Comparison of ENCODE assay signal across 22 cellular contexts in genomic region chr11:100469835-100470234, GRCh38.
"Had no signal": no experiment of that assay in that cellular context is flagged by ENCODE, and none has a peak within 500 bp of the region (broad histone marks: within the 10 kb centered on the region; RNA-seq: fewer than 3 reads in every experiment).

No MANE protein-coding gene starts in this region.

- H3K36me3 ChIP-seq: breast epithelium, esophagus muscularis mucosa, neural progenitor cell, thoracic aorta, vagina had no signal

- H3K9me3 ChIP-seq: esophagus muscularis mucosa, psoas muscle, thoracic aorta, vagina had no signal

- H3K79me2 ChIP-seq: parathyroid adenoma had no signal

- ATAC-seq: activated CD4-positive, alpha-beta T cell treated with anti-CD3 and anti-CD28 coated beads for 36 hours; activated naive CD4-positive, alpha-beta T cell treated with anti-CD3 and anti-CD28 coated beads, Interleukin-2, amount 50 U/mL, for 72 hours; activated T-cell treated with anti-CD3 and anti-CD28 coated beads, Interleukin-2, amount 50 U/mL, for 72 hours; naive thymus-derived CD8-positive, alpha-beta T cell; psoas muscle had no signal

- H3K9ac ChIP-seq: neural progenitor cell, parathyroid adenoma had no signal

- H2AFZ ChIP-seq: neural progenitor cell, parathyroid adenoma had no signal

- H3K27me3 ChIP-seq: breast epithelium, esophagus muscularis mucosa, neural progenitor cell, vagina had no signal

- H3K4me2 ChIP-seq: neural progenitor cell had no signal

- H3K27ac ChIP-seq: esophagus muscularis mucosa, neural progenitor cell, parathyroid adenoma, psoas muscle, thoracic aorta, vagina had no signal

- H3K4me3 ChIP-seq: breast epithelium, esophagus muscularis mucosa, neural progenitor cell, psoas muscle, thoracic aorta, vagina had no signal

- H3K4me1 ChIP-seq: breast epithelium, esophagus muscularis mucosa, neural progenitor cell, parathyroid adenoma, psoas muscle, vagina had no signal

- DNase-seq: activated CD4-positive, alpha-beta T cell treated with anti-CD3 and anti-CD28 coated beads for 36 hours; activated CD4-positive, CD25-positive, alpha-beta regulatory T cell; activated naive CD4-positive, alpha-beta T cell; activated T-cell treated with anti-CD3 and anti-CD28 coated beads for 4 hours; activated T-cell treated with anti-CD3 and anti-CD28 coated beads, Interleukin-2, amount 50 U/mL, for 72 hours; central memory CD4-positive, alpha-beta T cell; endodermal cell; foreskin melanocyte; islet precursor cell; midbrain; naive thymus-derived CD8-positive, alpha-beta T cell; occipital lobe; psoas muscle; stimulated activated CD4-positive, alpha-beta T cell treated with anti-CD3 and anti-CD28 coated beads, Interleukin-2, amount 100 ng/mL, for 48 hours; stimulated activated naive CD4-positive, alpha-beta T cell treated with Interleukin-2 at 50 U/mL for 16 hours had no signal
